8 cellular contexts compared by ENCODE assay signal in genomic region chr19:39897511-39898245, GRCh38. TPM values are rescaled to one million over a fixed set of nuclear protein-coding genes. Genes with fewer than 3 reads are reported as not detected.
DNase-seq lines count a peak whose midpoint lies in the region; ATAC-seq, FAIRE-seq and TF ChIP-seq lines count a peak whose summit lies in the region.
"Not testable (repeated sequence)": the region's sequence is repeated elsewhere in the genome, so short reads cannot be mapped to it uniquely, and the experiment has no call there.

No MANE protein-coding gene starts in this region.

- H2AFZ ChIP-seq in astrocyte (ENCODE audit: low read depth, low read length); neural progenitor cell (replicated peaks): not testable (repeated sequence)

- ATAC-seq in heart left ventricle: peak in 3 of 4 donors; percentile 32 to 63 (median 45)
- ATAC-seq in stimulated activated naive CD8-positive, alpha-beta T cell treated with anti-CD3 and anti-CD28 coated beads, Interleukin-15, Interleukin-2, amounts not matched to agents 100 U/mL and 50 U/mL, for 24 hours: peak; percentile 72

- not testable (repeated sequence) for H3F3A ChIP-seq in neural progenitor cell (ENCODE audit: low read depth)

- DNase-seq in DMS79 treated with DMSO at 0.1 percent for 48 hours (lab: John Stamatoyannopoulos, UW) (peak; percentile 19), HK-2 (ENCODE audit: unreplicated experiment) (peak; percentile 4), neural progenitor cell (ENCODE audit: low spot score) (peak; percentile 77)
- peak; percentile 28 for DNase-seq in NK-92 treated with Interleukin-12 subunit alpha and Interleukin-12 subunit beta, amount 100 ng/mL, for 24 hours (lab: John Stamatoyannopoulos, UW)
- DNase-seq in activated CD4-positive, alpha-beta T cell treated with anti-CD3 and anti-CD28 coated beads for 1 hour: peak; percentile 32
- DNase-seq in astrocyte (ENCODE audit: low read depth); heart left ventricle: not testable (repeated sequence)
- DNase-seq in stimulated activated naive CD8-positive, alpha-beta T cell treated with anti-CD3 and anti-CD28 coated beads, Interleukin-15, Interleukin-2, amounts not matched to agents 100 U/mL and 50 U/mL, for 24 hours: peak; percentile 75

- H3K27ac Mint-ChIP-seq in astrocyte (ENCODE audit: unreplicated experiment); neural progenitor cell: not testable (repeated sequence)

- H3K36me3 Mint-ChIP-seq in astrocyte (ENCODE audit: low read depth, unreplicated experiment); neural progenitor cell: not testable (repeated sequence)

- WGBS in heart left ventricle, 4 donors: 7 to 22% (median 8%) methylated on average over 4 to 13 of the region's 13 CpGs; no CpG with 5 or more reads in 1 of the 4 donors

- not testable (repeated sequence) for FAIRE-seq in astrocyte (lab: Jason Lieb, UNC)

- peak; percentile 26 for TF ChIP-seq CTCF in astrocyte (IDR thresholded peaks at IDR 0.05; ENCODE audit: insufficient read depth, low read depth, low read length)
- peak in 4 of 12 donors; percentile 26 to 39 (median 38) for TF ChIP-seq CTCF in heart left ventricle (IDR thresholded peaks at IDR 0.05)
- TF ChIP-seq CTCF in neural progenitor cell (IDR thresholded peaks at IDR 0.05): peak; percentile 71

- not testable (repeated sequence) for H3K4me1 ChIP-seq in astrocyte (ENCODE audit: insufficient read depth, low read length); heart left ventricle; neural progenitor cell

- H3K4me1 Mint-ChIP-seq in astrocyte (ENCODE audit: low read depth, unreplicated experiment); neural progenitor cell: not testable (repeated sequence)

- not testable (repeated sequence) for H3K4me3 ChIP-seq in astrocyte (ENCODE audit: insufficient read depth, low read depth, low read length); heart left ventricle; neural progenitor cell

- H3K4me2 ChIP-seq in astrocyte (ENCODE audit: low read length); neural progenitor cell: not testable (repeated sequence)

- H4K20me1 ChIP-seq in astrocyte (ENCODE audit: insufficient read depth, low read length); neural progenitor cell (ENCODE audit: low read depth): not testable (repeated sequence)

- TF ChIP-seq POLR2A in heart left ventricle (IDR thresholded peaks at IDR 0.05): not testable (repeated sequence)

- H3K9ac ChIP-seq in astrocyte (ENCODE audit: low read length); neural progenitor cell: not testable (repeated sequence)

- intact Hi-C loops in heart left ventricle (cut with DNase I): not testable (repeated sequence)

- H3K27ac ChIP-seq in astrocyte (ENCODE audit: low read depth, low read length); heart left ventricle; neural progenitor cell: not testable (repeated sequence)

- H3K27me3 Mint-ChIP-seq in astrocyte (ENCODE audit: low read depth, unreplicated experiment); neural progenitor cell (ENCODE audit: insufficient read depth, low read depth): not testable (repeated sequence)

- not testable (repeated sequence) for H3K36me3 ChIP-seq in astrocyte (ENCODE audit: insufficient read depth, low read length); heart left ventricle; neural progenitor cell

- H3K9me3 Mint-ChIP-seq in astrocyte (ENCODE audit: unreplicated experiment); neural progenitor cell: not testable (repeated sequence)

- H3K9me3 ChIP-seq in astrocyte (ENCODE audit: insufficient read depth, low read depth, low read length); heart left ventricle; neural progenitor cell (ENCODE audit: low read depth): not testable (repeated sequence)

- H3K79me2 ChIP-seq in astrocyte (ENCODE audit: insufficient read depth, low read length); neural progenitor cell (ENCODE audit: low read depth): not testable (repeated sequence)

- H3K4me3 Mint-ChIP-seq in astrocyte (ENCODE audit: unreplicated experiment); neural progenitor cell: not testable (repeated sequence)

- not testable (repeated sequence) for H3K27me3 ChIP-seq in astrocyte (ENCODE audit: insufficient read depth, low read length); heart left ventricle; neural progenitor cell

RNA-seq across cellular contexts. Expression of gene FCGBP, which starts 36.8 kb away (rescaled TPM):
- total RNA-seq in astrocyte (0.54 and 1.4 TPM in 2 replicates), heart left ventricle (10 to 100 TPM in 3 of 9 donors, 1 to 10 TPM in 5, under 1 TPM in 1; 0.85 to 44.4 (median 6.3) TPM), neural progenitor cell (ENCODE audit: low replicate concordance) (0.06 and 0.22 TPM in 2 replicates)
- 1 to 10 TPM in 1 of 2 donors, under 1 TPM in 1; 0.76 to 1.2 TPM for polyA plus RNA-seq in heart left ventricle

RNA-seq across cellular contexts. Expression of gene FBL, which starts 51.5 kb away (rescaled TPM):
- total RNA-seq in astrocyte (109 and 135 TPM in 2 replicates), heart left ventricle (10 to 100 TPM; 44.3 to 94.3 (median 70.5) TPM), neural progenitor cell (ENCODE audit: low replicate concordance) (386 and 428 TPM in 2 replicates)
- 100 to 1,000 TPM in 1 of 2 donors, 10 to 100 TPM in 1; 72.5 to 169 TPM for polyA plus RNA-seq in heart left ventricle
